In genomic region chr17:77867308-77867781, GRCh38 we compare ENCODE assay signal across 17 cellular contexts.
DNase-seq lines count a peak whose midpoint lies in the region; ATAC-seq, FAIRE-seq and TF ChIP-seq lines count a peak whose summit lies in the region.
"Had no signal": no experiment of that assay in that cellular context is flagged by ENCODE, and none has a peak within 500 bp of the region (broad histone marks: within the 10 kb centered on the region; RNA-seq: fewer than 3 reads in every experiment).

No MANE protein-coding gene starts in this region.

- peaks cover 48% of the 10 kb centered on the region for H3K4me1 Mint-ChIP-seq in stimulated activated naive CD8-positive, alpha-beta T cell treated with anti-CD3 and anti-CD28 coated beads, Interleukin-15, amount 100 ng/mL, for 72 hours

- H3K4me3 ChIP-seq in left ventricle myocardium inferior (no peak overlapping the region), Karpas-422 (ENCODE audit: low read length) (no peak overlapping the region)
- H3K4me3 ChIP-seq: A549, body of pancreas had no signal

- no peak overlapping the region for H2AFZ ChIP-seq in Karpas-422 (ENCODE audit: low read length)

- H3K27ac Mint-ChIP-seq in stimulated activated naive CD8-positive, alpha-beta T cell treated with anti-CD3 and anti-CD28 coated beads, Interleukin-15, amount 100 ng/mL, for 72 hours, result no peak overlapping the region
- H3K27ac Mint-ChIP-seq: stimulated activated effector memory CD8-positive, alpha-beta T cell treated with anti-CD3 and anti-CD28 coated beads, Interleukin-12 subunit alpha, Interleukin-12 subunit beta, amount 100 ng/mL, for 72 hours had no signal

- H4K20me1 ChIP-seq in Karpas-422 (ENCODE audit: insufficient read depth, low read depth, low read length), result no peaks in the 10 kb centered on the region

- DNase-seq in left ventricle myocardium superior, result peak; percentile 12
- no peak for DNase-seq in left ventricle myocardium inferior
- peak; percentile 47 for DNase-seq in Karpas-422
- DNase-seq in stimulated activated naive CD8-positive, alpha-beta T cell treated with anti-CD3 and anti-CD28 coated beads, Interleukin-15, amount 100 ng/mL, for 72 hours, result no peak
- no peak for DNase-seq in AG08395 (ENCODE audit: low spot score)
- no peak for DNase-seq in DMS 273 (lab: John Stamatoyannopoulos, UW; ENCODE audit: unreplicated experiment)
- no peak for DNase-seq in D721Med (ENCODE audit: insufficient read length, low spot score)
- DNase-seq: activated CD4-positive, CD25-positive, alpha-beta regulatory T cell treated with anti-CD3 and anti-CD28 coated beads, Interleukin-2, amount 50 U/mL, for 72 hours; activated naive CD4-positive, alpha-beta T cell treated with anti-CD3 and anti-CD28 coated beads, Interleukin-2, amount 50 U/mL, for 16 hours; activated T-cell treated with anti-CD3 and anti-CD28 coated beads for 4 hours; body of pancreas; NCI-H2107; NCI-H82 had no signal

- H3K79me2 ChIP-seq in Karpas-422 (ENCODE audit: low read length), result no peaks in the 10 kb centered on the region

- intact Hi-C loops in left ventricle myocardium superior (cut with micrococcal nuclease), result no loop called here
- intact Hi-C loops in left ventricle myocardium inferior (cut with micrococcal nuclease), result no loop called here

- H3K4me2 ChIP-seq in Karpas-422 (ENCODE audit: low read depth, low read length, poor library complexity, severe bottlenecking), result peak overlapping the region; percentile 39
- H3K4me2 ChIP-seq: A549 had no signal

- H3K4me1 ChIP-seq in left ventricle myocardium inferior, result peaks cover 29% of the 10 kb centered on the region
- H3K4me1 ChIP-seq in Karpas-422 (ENCODE audit: low read length), result peaks cover 39% of the 10 kb centered on the region
- H3K4me1 ChIP-seq: A549, body of pancreas had no signal

- no peaks in the 10 kb centered on the region for H3K9me3 Mint-ChIP-seq in stimulated activated naive CD8-positive, alpha-beta T cell treated with anti-CD3 and anti-CD28 coated beads, Interleukin-15, amount 100 ng/mL, for 72 hours
- H3K9me3 Mint-ChIP-seq: stimulated activated effector memory CD8-positive, alpha-beta T cell treated with anti-CD3 and anti-CD28 coated beads, Interleukin-12 subunit alpha, Interleukin-12 subunit beta, amount 100 ng/mL, for 72 hours had no signal

- no peaks in the 10 kb centered on the region for H3K9me3 ChIP-seq in left ventricle myocardium inferior (replicated peaks)
- H3K9me3 ChIP-seq in Karpas-422 (ENCODE audit: low read length), result no peaks in the 10 kb centered on the region
- H3K9me3 ChIP-seq: A549, body of pancreas had no signal

- no peak for TF ChIP-seq CTCF in left ventricle myocardium inferior (IDR thresholded peaks at IDR 0.05; ENCODE audit: borderline replicate concordance)
- no peak for TF ChIP-seq CTCF in D721Med (IDR thresholded peaks at IDR 0.05; ENCODE audit: insufficient read depth, missing control alignments)

- H3K27me3 ChIP-seq in left ventricle myocardium inferior (ENCODE audit: low read depth) (no peaks in the 10 kb centered on the region), Karpas-422 (ENCODE audit: low read length) (no peaks in the 10 kb centered on the region)
- H3K27me3 ChIP-seq: body of pancreas had no signal

- ATAC-seq in left ventricle myocardium superior (no peak), esophagus mucosa (peak; percentile 4)
- peak; percentile 88 for ATAC-seq in stimulated activated naive CD8-positive, alpha-beta T cell treated with anti-CD3 and anti-CD28 coated beads, Interleukin-15, amount 100 ng/mL, for 72 hours
- ATAC-seq: body of pancreas; stimulated activated effector memory CD8-positive, alpha-beta T cell treated with anti-CD3 and anti-CD28 coated beads, Interleukin-12 subunit alpha, Interleukin-12 subunit beta, amount 100 ng/mL, for 72 hours had no signal

- H3K36me3 ChIP-seq in left ventricle myocardium inferior (no peaks in the 10 kb centered on the region), Karpas-422 (ENCODE audit: insufficient read depth, low read length) (no peaks in the 10 kb centered on the region)

- H3K27ac ChIP-seq in left ventricle myocardium inferior (replicated peaks) (no peak overlapping the region), Karpas-422 (ENCODE audit: low read length) (no peak overlapping the region)
- H3K27ac ChIP-seq: A549, body of pancreas, RWPE1 had no signal

- no peaks in the 10 kb centered on the region for H3K9me2 ChIP-seq in Karpas-422 (replicated peaks; ENCODE audit: insufficient read depth, low read length)

- no peak for FAIRE-seq in D721Med (lab: Jason Lieb, UNC)
- FAIRE-seq: A549 had no signal

- no peaks in the 10 kb centered on the region for H3K27me3 Mint-ChIP-seq in stimulated activated naive CD8-positive, alpha-beta T cell treated with anti-CD3 and anti-CD28 coated beads, Interleukin-15, amount 100 ng/mL, for 72 hours

- no peak overlapping the region for H3K9ac ChIP-seq in Karpas-422 (ENCODE audit: low read length)

- H3K4me3 Mint-ChIP-seq in stimulated activated naive CD8-positive, alpha-beta T cell treated with anti-CD3 and anti-CD28 coated beads, Interleukin-15, amount 100 ng/mL, for 72 hours, result no peak overlapping the region
- H3K4me3 Mint-ChIP-seq: stimulated activated effector memory CD8-positive, alpha-beta T cell treated with anti-CD3 and anti-CD28 coated beads, Interleukin-12 subunit alpha, Interleukin-12 subunit beta, amount 100 ng/mL, for 72 hours had no signal

Comparison
In these comparisons a context has a peak if more than half of its experiments do, and no peak if none do; other contexts are left out.
1. DNase-seq: peak in left ventricle myocardium superior (single experiment) and Karpas-422 (single experiment); none in left ventricle myocardium inferior (single experiment), stimulated activated naive CD8-positive, alpha-beta T cell treated with anti-CD3 and anti-CD28 coated beads, Interleukin-15, amount 100 ng/mL, for 72 hours (0 of 2), AG08395 (single experiment), DMS 273 (single experiment) and D721Med (single experiment).